21 cellular contexts compared by ENCODE assay signal in genomic region chr22:46437990-46438389, GRCh38.
"Had no signal": no experiment of that assay in that cellular context is flagged by ENCODE, and none has a peak within 500 bp of the region (broad histone marks: within the 10 kb centered on the region; RNA-seq: fewer than 3 reads in every experiment).

No MANE protein-coding gene starts in this region.

- H3K4me1 ChIP-seq: adrenal gland, colonic mucosa, esophagus muscularis mucosa, prostate gland, right lobe of liver had no signal

- H3K9me3 Mint-ChIP-seq: activated CD4-positive, alpha-beta memory T cell treated with anti-CD3 and anti-CD28 coated beads, Interleukin-2, amount 10 ng/mL, durations not matched to agents 7 days and 5 days; activated naive CD4-positive, alpha-beta T cell treated with anti-CD3 and anti-CD28 coated beads, Interleukin-2, amount 50 U/mL, for 24 hours; activated T-cell treated with anti-CD3 and anti-CD28 coated beads, Interleukin-2, amount 50 U/mL, for 4 hours; memory B cell; naive thymus-derived CD8-positive, alpha-beta T cell; stimulated activated naive CD8-positive, alpha-beta T cell treated with anti-CD3 and anti-CD28 coated beads, Interleukin-15, Interleukin-2, amounts not matched to agents 100 ng/mL and 50 ng/mL, for 24 hours had no signal

- ATAC-seq: activated T-cell treated with anti-CD3 and anti-CD28 coated beads, Interleukin-2, amount 50 U/mL, for 4 hours; left ventricle myocardium superior; naive thymus-derived CD8-positive, alpha-beta T cell; right lobe of liver; T-helper 17 cell had no signal

- H3K4me3 ChIP-seq: adrenal gland, colonic mucosa, esophagus muscularis mucosa, prostate gland, right lobe of liver, smooth muscle cell had no signal

- H3K27me3 Mint-ChIP-seq: activated CD4-positive, alpha-beta memory T cell treated with anti-CD3 and anti-CD28 coated beads, Interleukin-2, amount 10 ng/mL, durations not matched to agents 7 days and 5 days; activated naive CD4-positive, alpha-beta T cell treated with anti-CD3 and anti-CD28 coated beads, Interleukin-2, amount 50 U/mL, for 24 hours; naive thymus-derived CD8-positive, alpha-beta T cell; stimulated activated naive CD8-positive, alpha-beta T cell treated with anti-CD3 and anti-CD28 coated beads, Interleukin-15, Interleukin-2, amounts not matched to agents 100 ng/mL and 50 ng/mL, for 24 hours; T-helper 17 cell had no signal

- H3K9me3 ChIP-seq: adrenal gland, colonic mucosa, esophagus muscularis mucosa, prostate gland, right lobe of liver had no signal

- H3K36me3 Mint-ChIP-seq: activated naive CD4-positive, alpha-beta T cell treated with anti-CD3 and anti-CD28 coated beads, Interleukin-2, amount 50 U/mL, for 24 hours; memory B cell; naive thymus-derived CD8-positive, alpha-beta T cell had no signal

- H3K4me3 Mint-ChIP-seq: activated CD4-positive, alpha-beta memory T cell treated with anti-CD3 and anti-CD28 coated beads, Interleukin-2, amount 10 ng/mL, durations not matched to agents 7 days and 5 days; activated naive CD4-positive, alpha-beta T cell treated with anti-CD3 and anti-CD28 coated beads, Interleukin-2, amount 50 U/mL, for 24 hours; activated T-cell treated with anti-CD3 and anti-CD28 coated beads, Interleukin-2, amount 50 U/mL, for 4 hours; memory B cell; naive thymus-derived CD8-positive, alpha-beta T cell; stimulated activated naive CD8-positive, alpha-beta T cell treated with anti-CD3 and anti-CD28 coated beads, Interleukin-15, Interleukin-2, amounts not matched to agents 100 ng/mL and 50 ng/mL, for 24 hours; T-helper 17 cell had no signal

- H3K4me1 Mint-ChIP-seq: activated CD4-positive, alpha-beta memory T cell treated with anti-CD3 and anti-CD28 coated beads, Interleukin-2, amount 10 ng/mL, durations not matched to agents 7 days and 5 days; activated naive CD4-positive, alpha-beta T cell treated with anti-CD3 and anti-CD28 coated beads, Interleukin-2, amount 50 U/mL, for 24 hours; T-helper 17 cell had no signal

- H3K27ac Mint-ChIP-seq: activated CD4-positive, alpha-beta memory T cell treated with anti-CD3 and anti-CD28 coated beads, Interleukin-2, amount 10 ng/mL, durations not matched to agents 7 days and 5 days; memory B cell; naive thymus-derived CD8-positive, alpha-beta T cell; stimulated activated naive CD8-positive, alpha-beta T cell treated with anti-CD3 and anti-CD28 coated beads, Interleukin-15, Interleukin-2, amounts not matched to agents 100 ng/mL and 50 ng/mL, for 24 hours; T-helper 17 cell had no signal

- DNase-seq: activated CD4-positive, alpha-beta memory T cell treated with anti-CD3 and anti-CD28 coated beads, Interleukin-2, amount 10 ng/mL, durations not matched to agents 7 days and 5 days; activated CD4-positive, alpha-beta T cell treated with anti-CD3 and anti-CD28 coated beads for 4 hours; activated effector memory CD4-positive, alpha-beta T cell treated with anti-CD3 and anti-CD28 coated beads, Interleukin-2, amount 50 U/mL, for 16 hours; activated T-cell treated with anti-CD3 and anti-CD28 coated beads, Interleukin-2, amount 50 U/mL, for 4 hours; adrenal gland; caudate nucleus; colonic mucosa; hypothalamus; left ventricle myocardium superior; naive thymus-derived CD8-positive, alpha-beta T cell; right lobe of liver; stimulated activated CD4-positive, alpha-beta T cell treated with anti-CD3 and anti-CD28 coated beads, Interleukin-4, amount 100 ng/mL, for 4 hours; stimulated activated CD8-positive, alpha-beta memory T cell treated with anti-CD3 and anti-CD28 coated beads, Interleukin-4, amount 100 ng/mL, for 48 hours; T-helper 17 cell; WERI-Rb-1 had no signal

- H3K27ac ChIP-seq: adrenal gland, colonic mucosa, esophagus muscularis mucosa, prostate gland, right lobe of liver, WERI-Rb-1 had no signal

- H3K36me3 ChIP-seq: adrenal gland, colonic mucosa, prostate gland, right lobe of liver, WERI-Rb-1 had no signal

- H3K4me2 ChIP-seq: smooth muscle cell had no signal

- H3K27me3 ChIP-seq: adrenal gland, colonic mucosa, esophagus muscularis mucosa, right lobe of liver had no signal
